Comparison of ENCODE assay signal across 1 cellular context in the genomic region with DNA sequence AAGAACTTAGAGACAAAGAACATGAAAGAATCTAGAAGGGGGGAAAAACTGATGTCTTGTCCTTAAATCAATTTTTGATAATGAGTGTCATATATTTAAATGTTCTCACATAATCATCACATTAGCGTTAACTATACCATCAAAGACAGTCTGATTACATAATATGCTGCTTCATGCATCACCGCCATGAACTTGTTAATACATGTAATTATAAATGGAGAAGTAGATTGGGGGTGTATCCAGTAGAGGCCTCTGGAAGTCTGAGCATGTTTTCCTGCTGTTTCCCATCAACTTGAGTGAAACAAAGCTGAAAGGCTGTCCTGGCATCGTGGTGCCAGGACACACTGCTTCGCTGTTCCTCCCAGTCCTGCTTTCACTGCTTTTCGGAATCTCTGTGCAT.
TF ChIP-seq lines count a peak whose summit lies in the region.

No MANE protein-coding gene starts in this region.

TF ChIP-seq in WTC11, 78 proteins besides CTCF, POLR2A, EP300 and RAD21 (continued from another document):
- TF ChIP-seq, protein P1, sequence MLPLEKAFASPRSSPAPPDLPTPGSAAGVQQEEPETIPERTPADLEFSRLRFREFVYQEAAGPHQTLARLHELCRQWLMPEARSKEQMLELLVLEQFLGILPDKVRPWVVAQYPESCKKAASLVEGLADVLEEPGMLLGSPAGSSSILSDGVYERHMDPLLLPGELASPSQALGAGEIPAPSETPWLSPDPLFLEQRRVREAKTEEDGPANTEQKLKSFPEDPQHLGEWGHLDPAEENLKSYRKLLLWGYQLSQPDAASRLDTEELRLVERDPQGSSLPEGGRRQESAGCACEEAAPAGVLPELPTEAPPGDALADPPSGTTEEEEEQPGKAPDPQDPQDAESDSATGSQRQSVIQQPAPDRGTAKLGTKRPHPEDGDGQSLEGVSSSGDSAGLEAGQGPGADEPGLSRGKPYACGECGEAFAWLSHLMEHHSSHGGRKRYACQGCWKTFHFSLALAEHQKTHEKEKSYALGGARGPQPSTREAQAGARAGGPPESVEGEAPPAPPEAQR (CRISPR knock-in tag; IDR thresholded peaks at IDR 0.05): no peak
